31 cellular contexts compared by ENCODE assay signal in genomic region chr7:427506-428103, GRCh38.
"Had no signal": no experiment of that assay in that cellular context is flagged by ENCODE, and none has a peak within 500 bp of the region (broad histone marks: within the 10 kb centered on the region; RNA-seq: fewer than 3 reads in every experiment).

No MANE protein-coding gene starts in this region.

- H3K27me3 ChIP-seq: colonic mucosa, hepatocyte, right atrium auricular region, transverse colon, upper lobe of right lung had no signal

- H3K36me3 Mint-ChIP-seq: mesothelial cell of epicardium; naive B cell; natural killer cell treated with Interleukin-12 subunit alpha and Interleukin-12 subunit beta and Interleukin-15 and Interleukin-18, amount 100 ng/mL, for 72 hours had no signal

- H3K9me3 ChIP-seq: colonic mucosa, gastrocnemius medialis, mucosa of descending colon, prostate gland, right atrium auricular region, suprapubic skin, transverse colon, upper lobe of right lung had no signal

- H3K27me3 Mint-ChIP-seq: dendritic cell treated with granulocyte-macrophage colony-stimulating factor and Interleukin-4, amounts not matched to agents 40 ng/mL and 50 ng/mL, for 4 days; naive B cell; natural killer cell treated with Interleukin-12 subunit alpha and Interleukin-12 subunit beta and Interleukin-15 and Interleukin-18, amount 100 ng/mL, for 72 hours; stimulated activated naive CD8-positive, alpha-beta T cell treated with anti-CD3 and anti-CD28 coated beads, Interleukin-15, amount 100 ng/mL, for 72 hours had no signal

- ATAC-seq: esophagus mucosa; gastrocnemius medialis; left lobe of liver; mucosa of descending colon; natural killer cell treated with Interleukin-12 subunit alpha and Interleukin-12 subunit beta and Interleukin-15 and Interleukin-18, amount 100 ng/mL, for 72 hours; sciatic nerve; stimulated activated naive CD8-positive, alpha-beta T cell treated with anti-CD3 and anti-CD28 coated beads, Interleukin-15, amount 100 ng/mL, for 72 hours; upper lobe of right lung had no signal

- H3K4me1 Mint-ChIP-seq: endodermal cell; naive B cell; stimulated activated naive CD8-positive, alpha-beta T cell treated with anti-CD3 and anti-CD28 coated beads, Interleukin-15, amount 100 ng/mL, for 72 hours had no signal

- H3K4me3 ChIP-seq: colonic mucosa, gastrocnemius medialis, hepatocyte, mucosa of descending colon, prostate gland, right atrium auricular region, smooth muscle cell, suprapubic skin, transverse colon, upper lobe of right lung had no signal

- H3K27ac ChIP-seq: colonic mucosa, epithelial cell of prostate, gastrocnemius medialis, hepatocyte, parathyroid adenoma, prostate gland, right atrium auricular region, suprapubic skin, transverse colon, upper lobe of right lung had no signal

- H3K4me3 Mint-ChIP-seq: dendritic cell treated with granulocyte-macrophage colony-stimulating factor and Interleukin-4, amounts not matched to agents 40 ng/mL and 50 ng/mL, for 4 days; endodermal cell; mesothelial cell of epicardium; naive B cell; natural killer cell treated with Interleukin-12 subunit alpha and Interleukin-12 subunit beta and Interleukin-15 and Interleukin-18, amount 100 ng/mL, for 72 hours; neural crest cell; stimulated activated naive CD8-positive, alpha-beta T cell treated with anti-CD3 and anti-CD28 coated beads, Interleukin-15, amount 100 ng/mL, for 72 hours had no signal

- DNase-seq: colonic mucosa; effector CD8-positive, alpha-beta T cell; endodermal cell; foreskin fibroblast; gastrocnemius medialis; head of caudate nucleus; mesenchymal stem cell; naive B cell; stimulated activated CD4-positive, alpha-beta T cell treated with anti-CD3 and anti-CD28 coated beads, Interleukin-12 subunit alpha, Interleukin-12 subunit beta, amount 100 ng/mL, for 4 hours; stimulated activated CD4-positive, alpha-beta T cell treated with anti-CD3 and anti-CD28 coated beads, Interleukin-1b, Interleukin-23, amount 100 ng/mL, for 48 hours; stimulated activated CD4-positive, alpha-beta T cell treated with anti-CD3 and anti-CD28 coated beads, Interleukin-4, amount 100 ng/mL, for 1 hour; stimulated activated CD8-positive, alpha-beta memory T cell treated with anti-CD3 and anti-CD28 coated beads, Interleukin-4, amount 100 ng/mL, for 48 hours; stimulated activated naive CD4-positive, alpha-beta T cell; stimulated activated naive CD8-positive, alpha-beta T cell treated with anti-CD3 and anti-CD28 coated beads, Interleukin-15, amount 100 ng/mL, for 72 hours; transverse colon; upper lobe of right lung had no signal

- H3K9me3 Mint-ChIP-seq: dendritic cell treated with granulocyte-macrophage colony-stimulating factor and Interleukin-4, amounts not matched to agents 40 ng/mL and 50 ng/mL, for 4 days; mesothelial cell of epicardium; natural killer cell treated with Interleukin-12 subunit alpha and Interleukin-12 subunit beta and Interleukin-15 and Interleukin-18, amount 100 ng/mL, for 72 hours; neural crest cell; stimulated activated naive CD8-positive, alpha-beta T cell treated with anti-CD3 and anti-CD28 coated beads, Interleukin-15, amount 100 ng/mL, for 72 hours had no signal

- H3K27ac Mint-ChIP-seq: dendritic cell treated with granulocyte-macrophage colony-stimulating factor and Interleukin-4, amounts not matched to agents 40 ng/mL and 50 ng/mL, for 4 days; endodermal cell; mesothelial cell of epicardium; naive B cell; natural killer cell treated with Interleukin-12 subunit alpha and Interleukin-12 subunit beta and Interleukin-15 and Interleukin-18, amount 100 ng/mL, for 72 hours; stimulated activated naive CD8-positive, alpha-beta T cell treated with anti-CD3 and anti-CD28 coated beads, Interleukin-15, amount 100 ng/mL, for 72 hours had no signal

- H3K4me1 ChIP-seq: colonic mucosa, parathyroid adenoma, prostate gland, transverse colon, upper lobe of right lung had no signal

- H3K36me3 ChIP-seq: colonic mucosa, gastrocnemius medialis, prostate gland, right atrium auricular region, suprapubic skin, transverse colon, upper lobe of right lung had no signal
